Comparison of ENCODE assay signal across 12 cellular contexts in genomic region chr3:180646187-180646790, GRCh38. TPM values are rescaled to one million over a fixed set of nuclear protein-coding genes. Genes with fewer than 3 reads are reported as not detected.
A peak's percentile ranks its signal among the peaks of the same experiment; 100 is the strongest.
DNase-seq lines count a peak whose midpoint lies in the region; ATAC-seq and TF ChIP-seq lines count a peak whose summit lies in the region.
"Had no signal": no experiment of that assay in that cellular context is flagged by ENCODE, and none has a peak within 500 bp of the region (broad histone marks: within the 10 kb centered on the region; RNA-seq: fewer than 3 reads in every experiment).

No MANE protein-coding gene starts in this region.

- H3K27ac Mint-ChIP-seq in endodermal cell = no peak overlapping the region

- H3K27me3 ChIP-seq in DOHH2 (ENCODE audit: control insufficient read depth, low read length) (0 out of 2 replicates have a peak, but pooled peaks cover 3% of the 10 kb centered on the region), endodermal cell (ENCODE audit: control insufficient read depth, insufficient read depth, low read length, poor library complexity, severe bottlenecking) (no peaks in the 10 kb centered on the region), psoas muscle (ENCODE audit: insufficient read depth in 3 of 3, low read length in 2 of 3) (peaks cover 0 to 2% (median 0%) of the 10 kb centered on the region in 3 donors)

- H3F3A ChIP-seq in DOHH2 (ENCODE audit: control insufficient read depth, insufficient read depth) = no peaks in the 10 kb centered on the region

- intact Hi-C loops in psoas muscle (cut with DNase I) = no loop called here

- H3K9ac ChIP-seq in endodermal cell (ENCODE audit: extremely low read depth, low read length, poor library complexity, severe bottlenecking) = no peak overlapping the region

- H3K4me1 ChIP-seq in DOHH2 (ENCODE audit: control insufficient read depth, low read length) (no peaks in the 10 kb centered on the region), endodermal cell (ENCODE audit: control insufficient read depth, insufficient read depth, low read length) (no peaks in the 10 kb centered on the region), psoas muscle (no peaks in the 10 kb centered on the region)

- TF ChIP-seq CTCF in DOHH2 (IDR thresholded peaks at IDR 0.05; ENCODE audit: low read depth, low read length, poor library complexity, severe bottlenecking) (peak; percentile 21), endodermal cell (conservative IDR thresholded peaks at IDR 0.05) (peak; percentile 73), psoas muscle (IDR thresholded peaks at IDR 0.05) (no peak)

- H3K9me3 Mint-ChIP-seq in endodermal cell = no peaks in the 10 kb centered on the region

- no peaks in the 10 kb centered on the region for H3K27me3 Mint-ChIP-seq in endodermal cell (ENCODE audit: insufficient read depth)

- H3K4me2 ChIP-seq in DOHH2 (ENCODE audit: low read length) = no peak overlapping the region

- ATAC-seq in GM21423 (IDR thresholded peaks at IDR 0.05; ENCODE audit: unreplicated experiment) (peak; percentile 70), HG03520 (IDR thresholded peaks at IDR 0.05; ENCODE audit: unreplicated experiment) (peak; percentile 55), HG02763 (IDR thresholded peaks at IDR 0.05; ENCODE audit: unreplicated experiment) (no peak), psoas muscle (no peak)

- no peaks in the 10 kb centered on the region for H3K4me1 Mint-ChIP-seq in endodermal cell

- H3K27ac ChIP-seq in DOHH2 (ENCODE audit: low read depth, low read length) (no peak overlapping the region), endodermal cell (ENCODE audit: low read depth, low read length) (no peak overlapping the region), psoas muscle (no peak overlapping the region)

- H3K9me3 ChIP-seq in DOHH2 (ENCODE audit: control insufficient read depth, insufficient read depth, low read length) (no peaks in the 10 kb centered on the region), endodermal cell (ENCODE audit: control insufficient read depth, low read length) (no peaks in the 10 kb centered on the region), psoas muscle (no peaks in the 10 kb centered on the region)

- no peaks in the 10 kb centered on the region for H3K36me3 ChIP-seq in DOHH2 (ENCODE audit: control insufficient read depth, low read length)
- H3K36me3 ChIP-seq in endodermal cell (ENCODE audit: control insufficient read depth, insufficient read depth, low read length) = no peaks in the 10 kb centered on the region
- H3K36me3 ChIP-seq in psoas muscle (ENCODE audit: insufficient read depth in 1 of 2, low read depth in 1 of 2) = no peaks in the 10 kb centered on the region

- no peak for DNase-seq in endodermal cell
- no peak for DNase-seq in foreskin melanocyte
- DNase-seq in psoas muscle = no peak
- no peak for DNase-seq in amygdala (lab: John Stamatoyannopoulos, UW)
- DNase-seq: activated CD8-positive, alpha-beta memory T cell treated with anti-CD3 and anti-CD28 coated beads for 24 hours; NK-92 treated with Interleukin-12 subunit alpha and Interleukin-12 subunit beta, amount 100 ng/mL, for 24 hours; stimulated activated CD4-positive, alpha-beta T cell treated with anti-CD3 and anti-CD28 coated beads, Interleukin-4, amount 100 ng/mL, for 4 hours had no signal

- no CpG with 5 or more reads among the region's 1 CpG for WGBS in endodermal cell (ENCODE audit: insufficient coverage in 1 of 2, insufficient read length in 1 of 2), 2 experiments
- 34 to 41% (median 34%) methylated on average over 1 of the region's 1 CpG for WGBS in psoas muscle, 3 donors

- H4K20me1 ChIP-seq in DOHH2 (ENCODE audit: control insufficient read depth, insufficient read depth, low read depth, low read length) = no peaks in the 10 kb centered on the region

- no peaks in the 10 kb centered on the region for H3K79me2 ChIP-seq in DOHH2 (ENCODE audit: control insufficient read depth, low read length)

- no peak overlapping the region for H3K4me3 ChIP-seq in DOHH2 (ENCODE audit: low read length)
- H3K4me3 ChIP-seq in endodermal cell (ENCODE audit: low read length) = no peak overlapping the region
- H3K4me3 ChIP-seq in psoas muscle = no peak overlapping the region
- H3K4me3 ChIP-seq: lung had no signal

- no peaks in the 10 kb centered on the region for H3K9me2 ChIP-seq in DOHH2 (replicated peaks; ENCODE audit: control insufficient read depth, low read length)

- H3K4me3 Mint-ChIP-seq in endodermal cell = no peak overlapping the region

- H3K36me3 Mint-ChIP-seq in endodermal cell (ENCODE audit: low read depth) = no peaks in the 10 kb centered on the region

RNA-seq across cellular contexts. Expression of gene CCDC39, which starts 33.0 kb away (rescaled TPM):
- 1 to 10 TPM in 1 of 2 donors, under 1 TPM in 1; 0.20 to 1.1 TPM for total RNA-seq in endodermal cell
- polyA plus RNA-seq in endodermal cell (2013, experiment 1 of 2) = 0.25 TPM
- polyA plus RNA-seq in endodermal cell (2013, experiment 2 of 2) = not detected
- under 1 TPM; 0.69 to 0.86 (median 0.81) TPM for total RNA-seq in psoas muscle
- polyA plus RNA-seq in psoas muscle = under 1 TPM in 2 of 3 donors, not detected in 1; 0.03 to 0.12 TPM

RNA-seq across cellular contexts. Expression of gene TTC14, which starts 44.3 kb away (rescaled TPM):
- total RNA-seq in endodermal cell = 10 to 100 TPM; 34.6 to 48.1 TPM
- polyA plus RNA-seq in endodermal cell (2013, experiment 1 of 2) = 49.3 TPM
- 36.8 TPM for polyA plus RNA-seq in endodermal cell (2013, experiment 2 of 2)
- 10 to 100 TPM in 2 of 4 donors, 1 to 10 TPM in 2; 8.3 to 12.6 (median 10.1) TPM for total RNA-seq in psoas muscle
- polyA plus RNA-seq in psoas muscle = 10 to 100 TPM in 1 of 3 donors, 1 to 10 TPM in 2; 4.8 to 11.7 (median 6.1) TPM

Comparison
In these comparisons a context has a peak if more than half of its experiments do, and no peak if none do; other contexts are left out.
1. ATAC-seq: peak in GM21423 (single experiment) and HG03520 (single experiment); none in HG02763 (single experiment) and psoas muscle (0 of 4).